ENCODE assay signal across 22 cellular contexts in the genomic region with DNA sequence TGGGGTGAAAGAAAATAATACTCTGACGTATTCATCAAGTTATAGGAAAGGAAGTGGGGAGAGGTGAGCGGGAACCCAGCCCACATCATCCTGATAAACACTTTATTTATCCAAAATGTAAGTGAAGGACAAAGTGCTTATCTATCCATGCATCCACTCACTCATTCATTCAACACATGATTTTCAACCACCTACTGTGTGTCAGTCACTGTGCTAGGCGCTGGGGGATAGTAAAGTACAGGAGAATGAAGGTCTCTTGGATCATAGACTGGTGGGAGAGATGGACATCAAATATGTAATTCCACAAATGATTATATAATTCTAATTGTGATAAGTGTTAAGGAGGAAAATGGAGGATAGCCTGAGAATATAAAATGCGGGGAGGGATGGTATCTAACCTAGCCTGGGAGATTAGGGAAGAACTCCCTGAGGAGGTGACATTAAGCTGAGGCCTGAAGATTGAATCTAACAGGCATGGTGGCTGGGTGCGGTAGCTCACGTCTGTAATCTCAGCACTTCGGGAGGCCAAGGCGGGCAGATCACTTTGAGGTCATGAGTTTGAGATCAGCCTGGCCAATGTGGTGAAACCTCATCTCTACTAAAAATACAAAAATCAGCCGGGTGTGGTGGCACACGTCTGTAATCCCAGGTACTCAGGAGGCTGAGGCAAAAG. TPM values are rescaled to one million over a fixed set of nuclear protein-coding genes. Genes with fewer than 3 reads are reported as not detected.
DNase-seq lines count a peak whose midpoint lies in the region; ATAC-seq, FAIRE-seq and TF ChIP-seq lines count a peak whose summit lies in the region.
"Had no signal": no experiment of that assay in that cellular context is flagged by ENCODE, and none has a peak within 500 bp of the region (broad histone marks: within the 10 kb centered on the region; RNA-seq: fewer than 3 reads in every experiment).

No MANE protein-coding gene starts in this region.

- BruUV-seq in K562 (replicated peaks; lab: Mats Ljungman, UMichigan): no TSS peak

- H3K4me3 ChIP-seq in K562 (no peak overlapping the region), mesendoderm (ENCODE audit: low read length) (no peak overlapping the region), prostate gland (no peak overlapping the region), smooth muscle cell (no peak overlapping the region)
- H3K4me3 ChIP-seq: BLaER1, GM12878, GM23338 had no signal

- FAIRE-seq in K562 (lab: Jason Lieb, UNC): no peak
- FAIRE-seq: A204.1, D721Med had no signal

- in situ Hi-C loops in K562 (cut with MboI): no loop called here

- H3K36me3 ChIP-seq in KOPT-K1 (ENCODE audit: insufficient read depth, low read length) (no peaks in the 10 kb centered on the region), K562 (ENCODE audit: control insufficient read depth, insufficient read depth, low read length) (no peaks in the 10 kb centered on the region), mesendoderm (ENCODE audit: control insufficient read depth, insufficient read depth, low read length) (no peaks in the 10 kb centered on the region), prostate gland (no peaks in the 10 kb centered on the region), smooth muscle cell (ENCODE audit: low read depth) (no peaks in the 10 kb centered on the region)
- H3K36me3 ChIP-seq: BLaER1 had no signal

- H4K20me1 ChIP-seq in K562 (replicated peaks; ENCODE audit: control insufficient read depth, insufficient read depth, low read length): no peaks in the 10 kb centered on the region
- no peaks in the 10 kb centered on the region for H4K20me1 ChIP-seq in smooth muscle cell (ENCODE audit: low read depth)
- H4K20me1 ChIP-seq: BLaER1 had no signal

- H4K5ac ChIP-seq in mesendoderm (ENCODE audit: low read length): no peak overlapping the region

- no peak overlapping the region for H3K4ac ChIP-seq in mesendoderm (ENCODE audit: low read depth, low read length)

- H2BK15ac ChIP-seq in mesendoderm (replicated peaks; ENCODE audit: low read depth): no peak overlapping the region

- H4K8ac ChIP-seq in mesendoderm (ENCODE audit: low read depth, low read length): no peak overlapping the region

- H2AK5ac ChIP-seq in mesendoderm (ENCODE audit: low read length): no peak overlapping the region

- TF ChIP-seq RAD21 in K562 (CRISPR knock-in tag; conservative IDR thresholded peaks at IDR 0.05 in 1 of 2, IDR thresholded peaks at IDR 0.05 in 1 of 2): no peak

- H3F3A ChIP-seq in smooth muscle cell (ENCODE audit: low read depth): no peaks in the 10 kb centered on the region

- intact Hi-C loops in K562 (cut with micrococcal nuclease): no loop called here
- intact Hi-C loops in prostate gland (cut with DNase I): no loop called here

- WGBS in K562 (ENCODE audit: insufficient coverage, low coverage, missing lambda C conversion rate): 23% methylated on average over 10 of the region's 10 CpGs
- WGBS in mesendoderm (ENCODE audit: extremely low coverage, insufficient coverage, low lambda C conversion rate): no CpG with 5 or more reads among the region's 10 CpGs
- WGBS in prostate gland: 92% methylated on average over 10 of the region's 10 CpGs
- 93% methylated on average over 10 of the region's 10 CpGs for WGBS in smooth muscle cell (ENCODE audit: low lambda C conversion rate)

- TF ChIP-seq POLR2A in K562 (conservative IDR thresholded peaks at IDR 0.05) (no peak), prostate gland (IDR thresholded peaks at IDR 0.05) (no peak)

- H3K18ac ChIP-seq in mesendoderm (ENCODE audit: low read length): no peak overlapping the region

- CTCF ChIA-PET in K562 (lab: Yijun Ruan, JAX; ENCODE audit: low intra/inter-chr PET ratio): no interaction called here

- peak overlapping the region; percentile 34 for H2BK120ac ChIP-seq in mesendoderm (ENCODE audit: low read depth, low read length)

- H3K4me1 ChIP-seq in K562 (replicated peaks in 1 of 2; ENCODE audit: control insufficient read depth in 2 of 2, insufficient read depth in 2 of 2, low read length in 2 of 2): peaks cover 3 to 8% of the 10 kb centered on the region in 2 experiments; a peak in 2 of 5 replicates
- peaks cover 20% of the 10 kb centered on the region for H3K4me1 ChIP-seq in mesendoderm (ENCODE audit: control insufficient read depth, low read depth, low read length)
- no peaks in the 10 kb centered on the region for H3K4me1 ChIP-seq in prostate gland (replicated peaks)
- peaks cover 11% of the 10 kb centered on the region for H3K4me1 ChIP-seq in smooth muscle cell (ENCODE audit: low read depth)
- H3K4me1 ChIP-seq: BLaER1 had no signal

- no peaks in the 10 kb centered on the region; a peak in 1 of 5 replicates for H3K27me3 ChIP-seq in K562 (ENCODE audit: control insufficient read depth in 2 of 2, insufficient read depth in 2 of 2, low read length in 2 of 2)
- H3K27me3 ChIP-seq in mesendoderm (ENCODE audit: insufficient read depth, low read length, poor library complexity): no peaks in the 10 kb centered on the region
- no peaks in the 10 kb centered on the region for H3K27me3 ChIP-seq in prostate gland (replicated peaks; ENCODE audit: insufficient read depth)
- no peaks in the 10 kb centered on the region for H3K27me3 ChIP-seq in smooth muscle cell (ENCODE audit: low read depth)
- H3K27me3 ChIP-seq: BLaER1 had no signal

- POLR2A ChIA-PET in K562 (lab: Yijun Ruan, JAX): interaction anchor here (0.7 kb wide), 1 partner anchor 788 kb away, joined by 4 read pairs; no protein-coding TSS in a partner anchor

- DNase-seq in NCI-H82 (lab: John Stamatoyannopoulos, UW) (peak; percentile 59), NCI-H82 treated with DMSO at 0.1 percent for 48 hours (lab: John Stamatoyannopoulos, UW; ENCODE audit: unreplicated experiment) (no peak), K562 (ENCODE audit: extremely low read depth in 1 of 4, low spot score in 3 of 4) (no peak), mesendoderm (peak; percentile 82), prostate gland (ENCODE audit: low spot score) (no peak), smooth muscle cell (lab: John Stamatoyannopoulos, UW; ENCODE audit: unreplicated experiment) (no peak)
- DNase-seq: CD4-positive, CD25-positive, alpha-beta regulatory T cell; CD8-positive, alpha-beta T cell; DMS 273 treated with DMSO at 0.1 percent for 48 hours; DMS79; EL; GDM1; HFFc6 had no signal

- H3K9me1 ChIP-seq in K562 (ENCODE audit: control insufficient read depth, insufficient read depth, low read length): no peaks in the 10 kb centered on the region

- peak overlapping the region; percentile 47 for H2BK5ac ChIP-seq in mesendoderm (ENCODE audit: low read length)

- no peak for ATAC-seq in K562
- no peak for ATAC-seq in activated CD4-positive, CD25-positive, alpha-beta regulatory T cell treated with anti-CD3 and anti-CD28 coated beads, Interleukin-2, amount 50 U/mL, for 24 hours
- ATAC-seq: CD8-positive, alpha-beta T cell had no signal

- peak overlapping the region; percentile 41 for H3K27ac ChIP-seq in KOPT-K1 (ENCODE audit: low read depth, low read length, poor library complexity, severe bottlenecking)
- H3K27ac ChIP-seq in K562 (ENCODE audit: extremely low read depth, low read depth, low read length): no peak overlapping the region
- H3K27ac ChIP-seq in mesendoderm (ENCODE audit: low read depth, low read length): peak overlapping the region; percentile 89
- H3K27ac ChIP-seq in prostate gland: no peak overlapping the region
- H3K27ac ChIP-seq in smooth muscle cell (ENCODE audit: low read depth): no peak overlapping the region
- H3K27ac ChIP-seq: 22Rv1, BLaER1, C4-2B had no signal

- H3K23ac ChIP-seq in mesendoderm (ENCODE audit: low read length): no peak overlapping the region

- H3K9me3 ChIP-seq in KOPT-K1 (ENCODE audit: insufficient read depth, low read length, poor library complexity, severe bottlenecking) (no peaks in the 10 kb centered on the region), K562 (replicated peaks; ENCODE audit: control insufficient read depth, insufficient read depth, low read depth, low read length) (no peaks in the 10 kb centered on the region), prostate gland (no peaks in the 10 kb centered on the region), smooth muscle cell (replicated peaks; ENCODE audit: low read depth) (no peaks in the 10 kb centered on the region)
- H3K9me3 ChIP-seq: BLaER1 had no signal

- no peaks in the 10 kb centered on the region for H3K79me2 ChIP-seq in K562 (ENCODE audit: control insufficient read depth, insufficient read depth, low read length)
- H3K79me2 ChIP-seq in mesendoderm (ENCODE audit: control insufficient read depth, insufficient read depth, low read length): no peaks in the 10 kb centered on the region
- H3K79me2 ChIP-seq in smooth muscle cell (ENCODE audit: low read depth): no peaks in the 10 kb centered on the region

- no peak overlapping the region for H3K4me2 ChIP-seq in K562 (ENCODE audit: insufficient read depth, low read length)
- H3K4me2 ChIP-seq in mesendoderm (ENCODE audit: low read length): no peak overlapping the region
- no peak overlapping the region for H3K4me2 ChIP-seq in smooth muscle cell
- H3K4me2 ChIP-seq: BLaER1 had no signal

- no peak for TF ChIP-seq EP300 in K562 (IDR thresholded peaks at IDR 0.05; ENCODE audit: low read length)

- no peaks in the 10 kb centered on the region for H3K79me1 ChIP-seq in mesendoderm (ENCODE audit: low read length)

- TF ChIP-seq CTCF in K562 (IDR thresholded peaks at IDR 0.05 in 2 of 3, conservative IDR thresholded peaks at IDR 0.05 in 1 of 3; ENCODE audit: insufficient read depth in 2 of 3, low read depth in 1 of 3, low read length in 3 of 3) (no peak), prostate gland (IDR thresholded peaks at IDR 0.05) (no peak), smooth muscle cell (IDR thresholded peaks at IDR 0.05; ENCODE audit: borderline replicate concordance, insufficient read depth, poor library complexity, severe bottlenecking) (no peak)

- H2AFZ ChIP-seq in K562 (ENCODE audit: low read depth, low read length) (no peak overlapping the region), smooth muscle cell (ENCODE audit: low read depth) (no peak overlapping the region)
- H2AFZ ChIP-seq: GM23338 had no signal

- peak overlapping the region; percentile 5 for H3K56ac ChIP-seq in mesendoderm (ENCODE audit: low read length)

- no peak overlapping the region for H3K9ac ChIP-seq in K562 (ENCODE audit: insufficient read depth in 1 of 2, low read depth in 2 of 2, low read length in 2 of 2)
- no peak overlapping the region for H3K9ac ChIP-seq in mesendoderm (ENCODE audit: low read length)
- no peak overlapping the region for H3K9ac ChIP-seq in smooth muscle cell (ENCODE audit: low read depth)
- H3K9ac ChIP-seq: BLaER1 had no signal

RNA-seq across cellular contexts. Expression of gene CHST11, which starts 41.3 kb away (rescaled TPM):
- total RNA-seq in K562 (2011; cell fraction: chromatin; rRNA removed; ENCODE audit: low replicate concordance): 38.5 and 49.7 TPM in 2 replicates
- total RNA-seq in K562 (2011; cell fraction: nucleolus; rRNA removed): 28.7 and 33.4 TPM in 2 replicates
- 34.9 and 47.6 TPM in 2 replicates for total RNA-seq in K562 (2011; cell fraction: nucleoplasm; rRNA removed)
- 34.3 and 37.2 TPM in 2 replicates for total RNA-seq in K562 (2014; rRNA removed)
- 12.7 and 12.9 TPM in 2 replicates for total RNA-seq in K562 (2014; rRNA removed; fragmentation: Illumina TruSeq; extraction: Trizol)
- 15.5 and 15.6 TPM in 2 replicates for total RNA-seq in K562 (2015; rRNA removed; fragmentation: Illumina TruSeq; extraction: Trizol)
- 38.7 and 39.0 TPM in 2 replicates for total RNA-seq in K562 (2021)
- 15.0 and 18.9 TPM in 2 replicates for polyA plus RNA-seq in K562 (2011; rRNA removed)
- polyA plus RNA-seq in K562 (2011; cell fraction: cytosol; rRNA removed): 32.2 and 49.4 TPM in 2 replicates
- polyA plus RNA-seq in K562 (2011; cell fraction: nucleus; rRNA removed): 13.4 and 22.2 TPM in 2 replicates
- polyA plus RNA-seq in K562 (2012): 17.7 and 39.4 TPM in 2 replicates
- polyA plus RNA-seq in K562 (2014; fragmentation: Illumina TruSeq; extraction: Trizol): 16.4 and 18.9 TPM in 2 replicates
- polyA plus RNA-seq in K562 (2014; fragmentation: Nextera tagmentation; extraction: Ambion mirVana): 1 to 10 TPM; 2.3 to 2.9 TPM
- 13.2 and 15.2 TPM in 2 replicates for polyA plus RNA-seq in K562 (2014; rRNA removed)
- polyA minus RNA-seq in K562 (2011; rRNA and poly(A)+ RNA removed): 17.8 and 21.7 TPM in 2 replicates
- polyA minus RNA-seq in K562 (2011; cell fraction: cytosol; rRNA and poly(A)+ RNA removed): 15.0 and 18.8 TPM in 2 replicates
- 16.9 and 17.0 TPM in 2 replicates for polyA minus RNA-seq in K562 (2011; cell fraction: nucleus; rRNA and poly(A)+ RNA removed)
- 5.2 TPM for polyA plus RNA-seq in mesendoderm (2013, experiment 1 of 2)
- 5.9 TPM for polyA plus RNA-seq in mesendoderm (2013, experiment 2 of 2)
- total RNA-seq in prostate gland: 10 to 100 TPM; 10.4 to 25.4 TPM
- 7.7 and 10.2 TPM in 2 replicates for total RNA-seq in smooth muscle cell
- polyA plus RNA-seq in smooth muscle cell: 6.9 and 15.9 TPM in 2 replicates

Comparison
In these comparisons a context has a peak if more than half of its experiments do, and no peak if none do; other contexts are left out.
1. DNase-seq: peak in NCI-H82 (single experiment) and mesendoderm (single experiment); none in NCI-H82 treated with DMSO at 0.1 percent for 48 hours (single experiment), K562 (0 of 4), prostate gland (single experiment) and smooth muscle cell (single experiment).
2. H3K27ac ChIP-seq: peak in KOPT-K1 (single experiment) and mesendoderm (single experiment); none in K562 (single experiment), prostate gland (0 of 2) and smooth muscle cell (single experiment).